ENCODE assay signal across 8 cellular contexts in genomic region chr12:108568653-108569154, GRCh38. TPM values are rescaled to one million over a fixed set of nuclear protein-coding genes. Genes with fewer than 3 reads are reported as not detected.
DNase-seq lines count a peak whose midpoint lies in the region; ATAC-seq and TF ChIP-seq lines count a peak whose summit lies in the region.
"Had no signal": no experiment of that assay in that cellular context is flagged by ENCODE, and none has a peak within 500 bp of the region (broad histone marks: within the 10 kb centered on the region; RNA-seq: fewer than 3 reads in every experiment).

No MANE protein-coding gene starts in this region.

- CTCF ChIA-PET in activated CD4-positive, alpha-beta T cell treated with anti-CD3 and anti-CD28 coated beads, Interleukin-2, amount 10 ng/mL, durations not matched to agents 7 days and 5 days (lab: Charles Lee), result interaction anchor here (1.1 to 11.9 kb wide), 6 partner anchors 9 to 236 kb away, joined by 3 to 105 read pairs (median 6); no protein-coding TSS in a partner anchor

- H3K4me1 ChIP-seq in left lung, result peaks cover 15 to 45% of the 10 kb centered on the region in 2 donors

- H3K36me3 ChIP-seq in left lung (peaks cover 4 to 63% of the 10 kb centered on the region in 2 donors), WERI-Rb-1 (peaks cover 46% of the 10 kb centered on the region)

- no peaks in the 10 kb centered on the region for H3K9me3 Mint-ChIP-seq in activated CD4-positive, alpha-beta T cell treated with anti-CD3 and anti-CD28 coated beads, Interleukin-2, amount 10 ng/mL, durations not matched to agents 7 days and 5 days

- TF ChIP-seq CTCF in left lung (IDR thresholded peaks at IDR 0.05), result no peak
- TF ChIP-seq CTCF in WERI-Rb-1 (IDR thresholded peaks at IDR 0.05; ENCODE audit: low read depth, low read length), result no peak

- H3K9me3 ChIP-seq in left lung (no peaks in the 10 kb centered on the region), WERI-Rb-1 (ENCODE audit: severe bottlenecking) (no peaks in the 10 kb centered on the region)

- H3K27ac Mint-ChIP-seq in activated CD4-positive, alpha-beta T cell treated with anti-CD3 and anti-CD28 coated beads, Interleukin-2, amount 10 ng/mL, durations not matched to agents 7 days and 5 days, result peak overlapping the region; percentile 91

- H3K27me3 Mint-ChIP-seq in activated CD4-positive, alpha-beta T cell treated with anti-CD3 and anti-CD28 coated beads, Interleukin-2, amount 10 ng/mL, durations not matched to agents 7 days and 5 days, result no peaks in the 10 kb centered on the region

- H3K4me1 Mint-ChIP-seq in activated CD4-positive, alpha-beta T cell treated with anti-CD3 and anti-CD28 coated beads, Interleukin-2, amount 10 ng/mL, durations not matched to agents 7 days and 5 days, result peaks cover 85% of the 10 kb centered on the region

- peak overlapping the region; percentile 35 to 67 for H3K27ac ChIP-seq in left lung
- no peak overlapping the region for H3K27ac ChIP-seq in WERI-Rb-1

- no peaks in the 10 kb centered on the region for H3K27me3 ChIP-seq in left lung
- H3K27me3 ChIP-seq in WERI-Rb-1 (ENCODE audit: insufficient read depth, low read depth, severe bottlenecking), result no peaks in the 10 kb centered on the region

- H3K36me3 Mint-ChIP-seq in activated CD4-positive, alpha-beta T cell treated with anti-CD3 and anti-CD28 coated beads, Interleukin-2, amount 10 ng/mL, durations not matched to agents 7 days and 5 days (ENCODE audit: low read depth), result peaks cover 51% of the 10 kb centered on the region

- H3K4me3 Mint-ChIP-seq in activated CD4-positive, alpha-beta T cell treated with anti-CD3 and anti-CD28 coated beads, Interleukin-2, amount 10 ng/mL, durations not matched to agents 7 days and 5 days, result peak overlapping the region; percentile 38

- POLR2A ChIA-PET in activated CD4-positive, alpha-beta T cell treated with anti-CD3 and anti-CD28 coated beads, Interleukin-2, amount 10 ng/mL, durations not matched to agents 7 days and 5 days (lab: Charles Lee), result interaction anchor here (1.0 to 1.5 kb wide), 2 partner anchors 49 to 64 kb away, joined by 4 to 6 read pairs; no protein-coding TSS in a partner anchor

- peak; percentile 65 for ATAC-seq in GM19438 (IDR thresholded peaks at IDR 0.05; ENCODE audit: low read depth, unreplicated experiment)
- ATAC-seq in HG03378 (IDR thresholded peaks at IDR 0.05; ENCODE audit: unreplicated experiment), result peak; percentile 73
- ATAC-seq in left lung, result no peak

- peak; percentile 88 for DNase-seq in activated CD4-positive, alpha-beta T cell treated with anti-CD3 and anti-CD28 coated beads, Interleukin-2, amount 10 ng/mL, durations not matched to agents 7 days and 5 days
- DNase-seq in left lung (no peak), NOMO-1 treated with dmso at 0.1 percent for 144 hours (lab: John Stamatoyannopoulos, UW; ENCODE audit: unreplicated experiment) (no peak), NCI-H2029 (lab: John Stamatoyannopoulos, UW) (no peak), WERI-Rb-1 (no peak)

- H3K4me3 ChIP-seq in left lung (no peak overlapping the region), WERI-Rb-1 (ENCODE audit: low read depth, low read length) (no peak overlapping the region)

- intact Hi-C loops in left lung (cut with DNase I), result loop anchor here in 1 of 2 donors (5.0 kb wide), 2 partner anchors 49 to 234 kb away; no protein-coding TSS in a partner anchor

RNA-seq across cellular contexts. Expression of gene ISCU, which starts 6.3 kb away (rescaled TPM):
- 10 to 100 TPM; 60.8 to 66.0 TPM for total RNA-seq in activated CD4-positive, alpha-beta T cell treated with anti-CD3 and anti-CD28 coated beads, Interleukin-2, amount 10 ng/mL, durations not matched to agents 7 days and 5 days
- 100 to 1,000 TPM in 1 of 2 donors, 10 to 100 TPM in 1; 97.9 to 147 TPM for total RNA-seq in left lung

RNA-seq across cellular contexts. Expression of gene SART3, which starts 7.7 kb away (rescaled TPM):
- total RNA-seq in activated CD4-positive, alpha-beta T cell treated with anti-CD3 and anti-CD28 coated beads, Interleukin-2, amount 10 ng/mL, durations not matched to agents 7 days and 5 days, result 10 to 100 TPM; 63.0 to 72.6 TPM
- total RNA-seq in left lung, result 10 to 100 TPM; 35.1 to 41.7 TPM

RNA-seq across cellular contexts. Expression of gene TMEM119, which starts 29.2 kb away (rescaled TPM):
- 1 to 10 TPM; 1.2 to 1.7 TPM for total RNA-seq in activated CD4-positive, alpha-beta T cell treated with anti-CD3 and anti-CD28 coated beads, Interleukin-2, amount 10 ng/mL, durations not matched to agents 7 days and 5 days
- 10 to 100 TPM; 50.5 to 90.9 TPM for total RNA-seq in left lung
- total RNA-seq: kidney epithelial cell had no signal

RNA-seq across cellular contexts. Expression of gene FICD, which starts 53.6 kb away (rescaled TPM):
- total RNA-seq in activated CD4-positive, alpha-beta T cell treated with anti-CD3 and anti-CD28 coated beads, Interleukin-2, amount 10 ng/mL, durations not matched to agents 7 days and 5 days, result 1 to 10 TPM; 5.6 to 6.8 TPM
- total RNA-seq in left lung, result 10 to 100 TPM in 1 of 2 donors, 1 to 10 TPM in 1; 7.7 to 13.2 TPM

Comparison
In these comparisons a context has a peak if more than half of its experiments do, and no peak if none do; other contexts are left out.
1. RNA of gene TMEM119, which starts 29.2 kb away (total RNA-seq): 50.5 to 90.9 TPM in left lung; 1.2 to 1.7 TPM in activated CD4-positive, alpha-beta T cell treated with anti-CD3 and anti-CD28 coated beads, Interleukin-2, amount 10 ng/mL, durations not matched to agents 7 days and 5 days; every median in the first group is over 10 times any median in the second.